In the genomic region with DNA sequence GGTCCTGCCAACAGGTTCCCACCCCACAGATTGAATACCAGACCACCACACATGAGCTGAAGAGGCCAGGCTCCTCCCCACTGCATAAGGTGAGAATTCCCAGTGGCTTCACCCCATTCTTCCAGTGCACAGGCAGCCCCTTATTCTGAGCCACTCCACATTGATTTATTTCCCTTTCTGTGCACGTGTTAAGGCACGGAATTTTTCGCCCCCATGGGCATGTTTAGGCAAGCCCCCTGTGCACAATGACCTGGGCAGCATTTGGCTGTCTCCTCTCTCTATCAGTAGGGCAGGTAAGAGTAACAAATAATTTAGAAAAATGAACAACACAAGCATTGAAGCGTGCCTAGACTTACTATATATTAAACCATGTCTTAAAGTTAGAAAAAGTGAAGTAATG, we compare ENCODE assay signal across 1 cellular context.
TF ChIP-seq lines count a peak whose summit lies in the region.

No MANE protein-coding gene starts in this region.

TF ChIP-seq in IMR-90, 13 proteins besides CTCF, POLR2A, EP300 and RAD21 (continued from another document):
- no peak for TF ChIP-seq RCOR1 (IDR thresholded peaks at IDR 0.05; ENCODE audit: insufficient replicate concordance, low read length)
- TF ChIP-seq BHLHE40 (IDR thresholded peaks at IDR 0.05; ENCODE audit: low read depth, low read length): no peak
- TF ChIP-seq, protein P1, sequence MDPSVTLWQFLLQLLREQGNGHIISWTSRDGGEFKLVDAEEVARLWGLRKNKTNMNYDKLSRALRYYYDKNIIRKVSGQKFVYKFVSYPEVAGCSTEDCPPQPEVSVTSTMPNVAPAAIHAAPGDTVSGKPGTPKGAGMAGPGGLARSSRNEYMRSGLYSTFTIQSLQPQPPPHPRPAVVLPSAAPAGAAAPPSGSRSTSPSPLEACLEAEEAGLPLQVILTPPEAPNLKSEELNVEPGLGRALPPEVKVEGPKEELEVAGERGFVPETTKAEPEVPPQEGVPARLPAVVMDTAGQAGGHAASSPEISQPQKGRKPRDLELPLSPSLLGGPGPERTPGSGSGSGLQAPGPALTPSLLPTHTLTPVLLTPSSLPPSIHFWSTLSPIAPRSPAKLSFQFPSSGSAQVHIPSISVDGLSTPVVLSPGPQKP (IDR thresholded peaks at IDR 0.05; ENCODE audit: borderline replicate concordance, low read depth, low read length): no peak
- no peak for TF ChIP-seq CEBPB (IDR thresholded peaks at IDR 0.05; ENCODE audit: low read depth, low read length)
- no peak for TF ChIP-seq NFE2L2 (IDR thresholded peaks at IDR 0.05; ENCODE audit: low read depth, low read length)
